21 cellular contexts compared by ENCODE assay signal in genomic region chr7:46942574-46942973, GRCh38.
DNase-seq lines count a peak whose midpoint lies in the region; ATAC-seq and TF ChIP-seq lines count a peak whose summit lies in the region.
"Had no signal": no experiment of that assay in that cellular context is flagged by ENCODE, and none has a peak within 500 bp of the region (broad histone marks: within the 10 kb centered on the region; RNA-seq: fewer than 3 reads in every experiment).

No MANE protein-coding gene starts in this region.

- H3K4me3 Mint-ChIP-seq in H9: no peak overlapping the region
- H3K4me3 Mint-ChIP-seq: CD14-positive monocyte; CD4-positive, alpha-beta T cell; CD8-positive, alpha-beta memory T cell had no signal

- H3K4me3 ChIP-seq in mesenchymal stem cell (ENCODE audit: insufficient read depth in 1 of 2, low read depth in 1 of 2, low read length in 2 of 2) (no peak overlapping the region), osteoblast (ENCODE audit: insufficient read depth, low read length) (no peak overlapping the region)
- H3K4me3 ChIP-seq: A549; BLaER1 treated with 17β-estradiol and CSF1 and Interleukin-3, amounts not matched to agents 10 nM and 100 nM had no signal

- H3K79me1 ChIP-seq in H9 (ENCODE audit: insufficient read depth, low read depth, low read length, poor library complexity, severe bottlenecking) (no peaks in the 10 kb centered on the region), mesenchymal stem cell (replicated peaks; ENCODE audit: low read length, poor library complexity, severe bottlenecking) (no peaks in the 10 kb centered on the region)

- no peaks in the 10 kb centered on the region for H3K36me3 ChIP-seq in mesenchymal stem cell (ENCODE audit: control insufficient read depth in 1 of 2, insufficient read depth in 2 of 2, low read depth in 1 of 2, low read length in 2 of 2)
- H3K36me3 ChIP-seq in osteoblast (ENCODE audit: insufficient read depth, low read length): no peaks in the 10 kb centered on the region
- H3K36me3 ChIP-seq: BE2C; BLaER1 treated with 17β-estradiol and CSF1 and Interleukin-3, amounts not matched to agents 10 nM and 100 nM had no signal

- H3K27me3 ChIP-seq in H9 (ENCODE audit: insufficient read depth, low read length) (no peaks in the 10 kb centered on the region), mesenchymal stem cell (ENCODE audit: control insufficient read depth in 1 of 2, insufficient read depth in 1 of 2, low read length in 2 of 2) (peaks cover 0 to 19% of the 10 kb centered on the region in 2 experiments), osteoblast (ENCODE audit: insufficient read depth, low read length) (no peaks in the 10 kb centered on the region)
- H3K27me3 ChIP-seq: BE2C; BLaER1 treated with 17β-estradiol and CSF1 and Interleukin-3, amounts not matched to agents 10 nM and 100 nM had no signal

- H4K8ac ChIP-seq in H9 (replicated peaks; ENCODE audit: insufficient read length, low read depth, low read length) (no peak overlapping the region), mesenchymal stem cell (ENCODE audit: low read length) (peak overlapping the region; percentile 62)

- H3K27me3 Mint-ChIP-seq in H9 (ENCODE audit: low read depth): peaks cover 3% of the 10 kb centered on the region
- H3K27me3 Mint-ChIP-seq: CD4-positive, alpha-beta T cell; CD8-positive, alpha-beta memory T cell had no signal

- no peak overlapping the region for H3K4me2 ChIP-seq in H9 (ENCODE audit: insufficient read depth, insufficient read length, low read length)
- H3K4me2 ChIP-seq in mesenchymal stem cell (ENCODE audit: low read length, poor library complexity, severe bottlenecking): no peak overlapping the region
- no peak overlapping the region for H3K4me2 ChIP-seq in osteoblast (ENCODE audit: insufficient read depth, low read length)
- H3K4me2 ChIP-seq: A549; BLaER1 treated with 17β-estradiol and CSF1 and Interleukin-3, amounts not matched to agents 10 nM and 100 nM had no signal

- H3K14ac ChIP-seq in H9 (ENCODE audit: insufficient read depth, low read length) (no peak overlapping the region; the same call in 1 of the 2 replicates), mesenchymal stem cell (ENCODE audit: low read length in 2 of 2) (no peak overlapping the region)

- no CpG with 5 or more reads among the region's 5 CpGs for WGBS in H9 (ENCODE audit: extremely low coverage, insufficient read length, low lambda C conversion rate)
- WGBS in mesenchymal stem cell: over 99% methylated on average over 5 of the region's 5 CpGs

- no peak overlapping the region; a peak in 1 of 7 replicates for H3K27ac Mint-ChIP-seq in H9
- H3K27ac Mint-ChIP-seq: CD14-positive monocyte; CD4-positive, alpha-beta T cell; CD8-positive, alpha-beta memory T cell had no signal

- H2AFZ ChIP-seq in H9 (ENCODE audit: low read length): no peak overlapping the region
- H2AFZ ChIP-seq in mesenchymal stem cell (ENCODE audit: low read depth, low read length): no peak overlapping the region
- H2AFZ ChIP-seq in osteoblast (ENCODE audit: low read length): no peak overlapping the region

- no peak overlapping the region for H2BK20ac ChIP-seq in H9 (ENCODE audit: low read depth, low read length, poor library complexity, severe bottlenecking)

- no peak for DNase-seq in left ventricle myocardium superior
- no peak for DNase-seq in Right ventricle myocardium superior
- DNase-seq in H9: no peak
- no peak for DNase-seq in mesenchymal stem cell
- peak; percentile 39 for DNase-seq in osteoblast (ENCODE audit: insufficient read length, low spot score, missing footprints)
- DNase-seq in NCI-H510A treated with DMSO at 0.1 percent for 48 hours (lab: John Stamatoyannopoulos, UW): no peak
- DNase-seq: 8988T; ACHN; AML-193; BE2C; CD4-positive, alpha-beta T cell; CD8-positive, alpha-beta memory T cell; DMS 273 treated with DMSO at 0.1 percent for 48 hours; DMS79 treated with DMSO at 0.1 percent for 48 hours; GF-D8; GOT3; HCEC 1CT had no signal

- H4K91ac ChIP-seq in H9 (ENCODE audit: insufficient read length, low read depth, low read length) (no peak overlapping the region), mesenchymal stem cell (ENCODE audit: low read length) (no peak overlapping the region)

- H2BK5ac ChIP-seq in H9 (ENCODE audit: insufficient read length, low read length) (no peak overlapping the region), mesenchymal stem cell (ENCODE audit: low read depth, low read length, poor library complexity, severe bottlenecking) (no peak overlapping the region)

- H3K18ac ChIP-seq in H9 (ENCODE audit: insufficient read length, low read depth, low read length) (no peak overlapping the region), mesenchymal stem cell (ENCODE audit: low read depth in 1 of 2, low read length in 2 of 2) (no peak overlapping the region)

- H2AK5ac ChIP-seq in H9 (ENCODE audit: insufficient read length, low read length) (no peak overlapping the region), mesenchymal stem cell (ENCODE audit: low read length, severe bottlenecking) (no peak overlapping the region)

- H3K9me3 Mint-ChIP-seq in H9: no peaks in the 10 kb centered on the region
- H3K9me3 Mint-ChIP-seq: CD4-positive, alpha-beta T cell had no signal

- H3K27ac ChIP-seq in H9 (ENCODE audit: insufficient read length, low read depth, low read length) (no peak overlapping the region), mesenchymal stem cell (ENCODE audit: low read length, poor library complexity, severe bottlenecking) (no peak overlapping the region), osteoblast (ENCODE audit: low read depth, low read length) (no peak overlapping the region)
- H3K27ac ChIP-seq: A549; BLaER1 treated with 17β-estradiol and CSF1 and Interleukin-3, amounts not matched to agents 10 nM and 100 nM had no signal

- H2BK15ac ChIP-seq in H9 (ENCODE audit: low read depth, low read length) (no peak overlapping the region), mesenchymal stem cell (ENCODE audit: low read depth, poor library complexity, severe bottlenecking) (no peak overlapping the region)

- H3K9me3 ChIP-seq in H9 (ENCODE audit: control insufficient read depth, low read depth, low read length) (no peaks in the 10 kb centered on the region), mesenchymal stem cell (ENCODE audit: control insufficient read depth, low read length) (no peaks in the 10 kb centered on the region), osteoblast (ENCODE audit: low read depth, low read length) (no peaks in the 10 kb centered on the region)
- H3K9me3 ChIP-seq: A549; BE2C; BLaER1 treated with 17β-estradiol and CSF1 and Interleukin-3, amounts not matched to agents 10 nM and 100 nM had no signal

- ATAC-seq in left ventricle myocardium superior (peak; percentile 39), Right ventricle myocardium superior (ENCODE audit: poor library complexity) (no peak), GM21515 (IDR thresholded peaks at IDR 0.05; ENCODE audit: unreplicated experiment) (no peak)

- H3K23me2 ChIP-seq in H9 (ENCODE audit: insufficient read length, low read depth, low read length, poor library complexity, severe bottlenecking): no peaks in the 10 kb centered on the region

- H3K9ac ChIP-seq in H9 (ENCODE audit: extremely low read depth, insufficient read length, low read length) (no peak overlapping the region), mesenchymal stem cell (ENCODE audit: low read length) (no peak overlapping the region)
- H3K9ac ChIP-seq: BLaER1 treated with 17β-estradiol and CSF1 and Interleukin-3, amounts not matched to agents 10 nM and 100 nM had no signal

- TF ChIP-seq CTCF in H9 (conservative IDR thresholded peaks at IDR 0.05) (peak; percentile 13; the same call in 1 of the 3 replicates), osteoblast (IDR thresholded peaks at IDR 0.05; ENCODE audit: extremely low read depth, low read depth, low read length) (no peak)

- H3K4me1 Mint-ChIP-seq in H9: no peaks in the 10 kb centered on the region
- H3K4me1 Mint-ChIP-seq: CD14-positive monocyte; CD8-positive, alpha-beta memory T cell had no signal

- H2BK12ac ChIP-seq in H9 (ENCODE audit: insufficient read length, low read depth, low read length) (no peak overlapping the region), mesenchymal stem cell (ENCODE audit: low read length in 2 of 2) (no peak overlapping the region)

- H3K56ac ChIP-seq in H9 (ENCODE audit: insufficient read length, low read depth, low read length): no peak overlapping the region

- H3K36me3 Mint-ChIP-seq in H9 (ENCODE audit: insufficient read depth in 1 of 3, low read depth in 3 of 3): no peaks in the 10 kb centered on the region
- H3K36me3 Mint-ChIP-seq: CD14-positive monocyte; CD8-positive, alpha-beta memory T cell had no signal

- H3K4ac ChIP-seq in H9 (ENCODE audit: low read depth, low read length) (no peak overlapping the region), mesenchymal stem cell (ENCODE audit: low read depth in 1 of 2, low read length in 2 of 2) (no peak overlapping the region)

- intact Hi-C loops in left ventricle myocardium superior (cut with micrococcal nuclease): no loop called here
- intact Hi-C loops in Right ventricle myocardium superior (cut with DNase I): no loop called here

- no peaks in the 10 kb centered on the region for H3K4me1 ChIP-seq in H9 (ENCODE audit: insufficient read depth, low read length)
- no peaks in the 10 kb centered on the region for H3K4me1 ChIP-seq in mesenchymal stem cell (ENCODE audit: control insufficient read depth, insufficient read depth, low read depth, low read length)
- peaks cover 4% of the 10 kb centered on the region for H3K4me1 ChIP-seq in osteoblast (ENCODE audit: insufficient read depth, low read length)

- H3T11ph ChIP-seq in H9 (ENCODE audit: low read length): no peak overlapping the region

- H2BK120ac ChIP-seq in H9 (ENCODE audit: low read depth, low read length, poor library complexity, severe bottlenecking): no peak overlapping the region
- H2BK120ac ChIP-seq in mesenchymal stem cell (ENCODE audit: low read depth, low read length): no peak overlapping the region

- H3K23ac ChIP-seq in H9 (ENCODE audit: insufficient read length, low read depth, low read length) (no peak overlapping the region), mesenchymal stem cell (ENCODE audit: low read length in 2 of 2) (no peak overlapping the region)

- H3K79me2 ChIP-seq in H9 (ENCODE audit: insufficient read depth, low read length) (no peaks in the 10 kb centered on the region), osteoblast (ENCODE audit: insufficient read depth, low read length) (no peaks in the 10 kb centered on the region)

- no peaks in the 10 kb centered on the region for H4K20me1 ChIP-seq in H9 (ENCODE audit: control insufficient read depth, insufficient read depth, insufficient read length)
- no peaks in the 10 kb centered on the region for H4K20me1 ChIP-seq in osteoblast (ENCODE audit: insufficient read depth, low read length)
- H4K20me1 ChIP-seq: BLaER1 treated with 17β-estradiol and CSF1 and Interleukin-3, amounts not matched to agents 10 nM and 100 nM had no signal

- no peak overlapping the region for H4K5ac ChIP-seq in H9 (ENCODE audit: insufficient read length, low read depth, low read length)
